ENCODE assay signal across 8 cellular contexts in genomic region chr11:101126551-101127347, GRCh38. TPM values are rescaled to one million over a fixed set of nuclear protein-coding genes. Genes with fewer than 3 reads are reported as not detected.
A peak's percentile ranks its signal among the peaks of the same experiment; 100 is the strongest.
DNase-seq lines count a peak whose midpoint lies in the region; ATAC-seq and TF ChIP-seq lines count a peak whose summit lies in the region.

No MANE protein-coding gene starts in this region.

- H3K4me1 ChIP-seq in esophagus muscularis mucosa: peaks cover 10 to 50% (median 38%) of the 10 kb centered on the region in 4 donors
- H3K4me1 ChIP-seq in mucosa of stomach (ENCODE audit: control insufficient read depth, insufficient read depth, low read length): peaks cover 8% of the 10 kb centered on the region

- peak; percentile 1 for DNase-seq in stimulated activated CD4-positive, alpha-beta T cell treated with anti-CD3 and anti-CD28 coated beads, Interleukin-15, amount 100 ng/mL, for 24 hours
- DNase-seq in stimulated activated CD4-positive, alpha-beta T cell treated with anti-CD3 and anti-CD28 coated beads, Interleukin-1b, Interleukin-23, amount 100 ng/mL, for 48 hours: no peak
- DNase-seq in esophagus muscularis mucosa (ENCODE audit: extremely low spot score) (no peak), cerebellar cortex (ENCODE audit: low spot score) (no peak), T-helper 1 cell (no peak)

- H3K9me3 ChIP-seq in esophagus muscularis mucosa: no peaks in the 10 kb centered on the region
- H3K9me3 ChIP-seq in mucosa of stomach (ENCODE audit: control insufficient read depth, low read length): no peaks in the 10 kb centered on the region

- H3K36me3 ChIP-seq in esophagus muscularis mucosa: no peaks in the 10 kb centered on the region
- no peaks in the 10 kb centered on the region for H3K36me3 ChIP-seq in mucosa of stomach (ENCODE audit: control insufficient read depth, insufficient read depth, low read length)

- ATAC-seq in GM18870 (IDR thresholded peaks at IDR 0.05; ENCODE audit: unreplicated experiment): no peak
- ATAC-seq in HG03135 (IDR thresholded peaks at IDR 0.05; ENCODE audit: unreplicated experiment): no peak

- H3K4me3 ChIP-seq in esophagus muscularis mucosa: peak overlapping the region; percentile 67 to 77 (median 74)
- peak overlapping the region; percentile 24 for H3K4me3 ChIP-seq in mucosa of stomach (ENCODE audit: low read length)

- intact Hi-C loops in esophagus muscularis mucosa (cut with DNase I): no loop called here

- peak overlapping the region; percentile 78 to 86 (median 84) for H3K27ac ChIP-seq in esophagus muscularis mucosa (replicated peaks in 1 of 4)

- TF ChIP-seq EP300 in esophagus muscularis mucosa (IDR thresholded peaks at IDR 0.05): no peak

- no peak for TF ChIP-seq POLR2A in esophagus muscularis mucosa (IDR thresholded peaks at IDR 0.05; ENCODE audit: low read depth)

- H3K27me3 ChIP-seq in esophagus muscularis mucosa: peaks cover 0 to 27% (median 0%) of the 10 kb centered on the region in 4 donors
- H3K27me3 ChIP-seq in mucosa of stomach (ENCODE audit: control insufficient read depth, insufficient read depth, low read length): peaks cover 39% of the 10 kb centered on the region

- no peak for TF ChIP-seq CTCF in esophagus muscularis mucosa (IDR thresholded peaks at IDR 0.05)

- 2% methylated on average over 22 of the region's 28 CpGs for WGBS in esophagus muscularis mucosa

- H3K9ac ChIP-seq in mucosa of stomach (ENCODE audit: low read length): peak overlapping the region; percentile 38

RNA-seq across cellular contexts. Expression of gene PGR, which starts 2.9 kb away (rescaled TPM):
- 10 to 100 TPM in 2 of 4 donors, 1 to 10 TPM in 2; 6.3 to 13.4 (median 9.4) TPM for total RNA-seq in esophagus muscularis mucosa
